ENCODE assay signal across 9 cellular contexts in the genomic region with DNA sequence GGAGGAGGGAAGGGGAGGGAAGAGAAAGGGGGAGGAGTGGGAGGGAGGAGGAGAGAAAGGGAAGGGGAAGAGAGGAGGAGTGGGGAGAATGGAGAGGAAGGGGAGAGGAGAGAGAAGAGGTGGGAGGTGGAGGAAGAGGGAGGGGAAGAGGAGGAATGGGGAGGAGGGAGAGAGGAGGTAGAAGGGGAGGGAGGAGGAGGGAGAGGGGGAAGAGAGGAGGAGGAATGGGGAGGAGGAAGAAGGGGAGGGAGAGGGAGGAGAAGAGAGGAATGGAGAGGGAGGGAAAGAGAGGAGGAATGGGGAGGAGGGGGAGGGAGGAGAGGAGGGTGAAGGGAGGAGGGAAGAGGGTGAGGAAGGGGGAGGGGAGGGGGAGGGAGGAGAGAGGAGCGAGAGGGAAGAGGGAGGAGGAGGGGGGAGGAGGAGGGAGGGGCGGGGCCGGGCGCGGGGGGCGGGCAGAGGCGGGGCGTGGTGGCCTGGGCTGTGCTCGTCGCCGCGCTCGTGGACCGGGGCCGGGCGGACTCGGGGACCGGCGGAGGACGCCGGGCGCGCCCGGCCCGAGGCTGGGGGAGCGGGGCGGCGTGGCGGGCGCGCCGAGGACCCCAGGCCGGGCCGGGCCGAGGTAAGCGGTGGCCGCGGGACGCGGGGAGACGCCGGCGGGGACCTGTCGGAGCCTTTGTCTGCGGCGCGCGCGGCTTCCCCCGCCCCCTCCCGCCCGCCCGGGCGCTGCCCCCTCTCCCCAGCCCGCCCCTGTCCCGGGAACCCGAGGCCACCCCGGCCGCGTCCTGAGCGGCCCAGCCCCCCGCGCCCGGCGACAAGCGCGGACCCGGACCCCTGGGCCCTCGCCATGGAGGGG. TPM values are rescaled to one million over a fixed set of nuclear protein-coding genes. Genes with fewer than 3 reads are reported as not detected.
DNase-seq lines count a peak whose midpoint lies in the region; ATAC-seq and TF ChIP-seq lines count a peak whose summit lies in the region.
"Had no signal": no experiment of that assay in that cellular context is flagged by ENCODE, and none has a peak within 500 bp of the region (broad histone marks: within the 10 kb centered on the region; RNA-seq: fewer than 3 reads in every experiment).

SLC29A4 (plus strand) TSS at position 480 of the 853 bp plus-strand sequence. CDS start 4,874 bp downstream, outside the sequence.

- H3K36me3 ChIP-seq in RWPE2 (ENCODE audit: low read depth) (no peaks in the 10 kb centered on the region), neural cell (ENCODE audit: insufficient read depth, low read length) (no peaks in the 10 kb centered on the region)

- H3K36me3 Mint-ChIP-seq in activated CD4-positive, alpha-beta T cell treated with anti-CD3 and anti-CD28 coated beads, Interleukin-2, amount 10 ng/mL, durations not matched to agents 24 days and 14 days (ENCODE audit: low read depth) = no peaks in the 10 kb centered on the region
- H3K36me3 Mint-ChIP-seq: activated naive CD8-positive, alpha-beta T cell had no signal

- H3K4me2 ChIP-seq in neural cell (ENCODE audit: low read length) = peak within 1 kb of the TSS; percentile 55

- H3K79me2 ChIP-seq in neural cell (replicated peaks; ENCODE audit: insufficient read depth, low read length) = peaks cover 16% of the 10 kb centered on the region

- H3K27me3 ChIP-seq in RWPE2 (ENCODE audit: insufficient read depth, poor library complexity, severe bottlenecking) (no peaks in the 10 kb centered on the region), neural cell (ENCODE audit: insufficient read depth, low read depth, low read length) (no peaks in the 10 kb centered on the region)

- H3K4me3 Mint-ChIP-seq in activated CD4-positive, alpha-beta T cell treated with anti-CD3 and anti-CD28 coated beads, Interleukin-2, amount 10 ng/mL, durations not matched to agents 24 days and 14 days = no peak within 1 kb of the TSS

- H3K4me1 Mint-ChIP-seq in activated CD4-positive, alpha-beta T cell treated with anti-CD3 and anti-CD28 coated beads, Interleukin-2, amount 10 ng/mL, durations not matched to agents 24 days and 14 days = no peaks in the 10 kb centered on the region

- H3K4me3 ChIP-seq in RWPE2 (ENCODE audit: severe bottlenecking) (peak within 1 kb of the TSS; percentile 33), neural cell (ENCODE audit: low read length) (peak within 1 kb of the TSS; percentile 87)

- ATAC-seq in RWPE2 (ENCODE audit: low read depth) (no peak), esophagus mucosa (peak; percentile 51), HG02981 (IDR thresholded peaks at IDR 0.05; ENCODE audit: unreplicated experiment) (no peak), HG02759 (IDR thresholded peaks at IDR 0.05; ENCODE audit: unreplicated experiment) (no peak), HG03439 (IDR thresholded peaks at IDR 0.05; ENCODE audit: unreplicated experiment) (no peak)

- H2AFZ ChIP-seq in neural cell (ENCODE audit: low read depth, low read length) = no peak within 1 kb of the TSS

- no peaks in the 10 kb centered on the region for H3K9me3 ChIP-seq in RWPE2 (ENCODE audit: severe bottlenecking)
- H3K9me3 ChIP-seq in neural cell (ENCODE audit: low read length) = no peaks in the 10 kb centered on the region

- H3K27me3 Mint-ChIP-seq in activated CD4-positive, alpha-beta T cell treated with anti-CD3 and anti-CD28 coated beads, Interleukin-2, amount 10 ng/mL, durations not matched to agents 24 days and 14 days = peaks cover 17% of the 10 kb centered on the region

- DNase-seq in activated CD4-positive, alpha-beta T cell treated with anti-CD3 and anti-CD28 coated beads, Interleukin-2, amount 10 ng/mL, durations not matched to agents 24 days and 14 days = peak; percentile 68
- DNase-seq in activated CD4-positive, alpha-beta T cell treated with anti-CD3 and anti-CD28 coated beads for 4 hours = no peak
- no peak for DNase-seq in RWPE2 (ENCODE audit: low spot score)

- H3K9ac ChIP-seq in neural cell (ENCODE audit: low read length) = peak within 1 kb of the TSS; percentile 82

- no peaks in the 10 kb centered on the region for H3K9me3 Mint-ChIP-seq in activated CD4-positive, alpha-beta T cell treated with anti-CD3 and anti-CD28 coated beads, Interleukin-2, amount 10 ng/mL, durations not matched to agents 24 days and 14 days

- H4K20me1 ChIP-seq in neural cell (ENCODE audit: insufficient read depth) = no peaks in the 10 kb centered on the region

- no peak for TF ChIP-seq EP300 in neural cell (conservative IDR thresholded peaks at IDR 0.05; ENCODE audit: poor library complexity, severe bottlenecking)

- TF ChIP-seq CTCF in RWPE2 (IDR thresholded peaks at IDR 0.05; ENCODE audit: poor library complexity, severe bottlenecking) (no peak), neural cell (IDR thresholded peaks at IDR 0.05; ENCODE audit: poor library complexity, severe bottlenecking) (no peak)

- no peaks in the 10 kb centered on the region for H3K9me2 ChIP-seq in neural cell (ENCODE audit: insufficient read depth, low read length)

- intact Hi-C loops in activated CD4-positive, alpha-beta T cell treated with anti-CD3 and anti-CD28 coated beads, Interleukin-2, amount 10 ng/mL, durations not matched to agents 24 days and 14 days (cut with micrococcal nuclease) = no loop called here

- no peak for TF ChIP-seq RAD21 in neural cell (conservative IDR thresholded peaks at IDR 0.05)

- H3F3A ChIP-seq in neural cell (ENCODE audit: insufficient read depth, low read length, poor library complexity, severe bottlenecking) = no peaks in the 10 kb centered on the region

- no peak within 1 kb of the TSS for H3K27ac ChIP-seq in RWPE2 (ENCODE audit: poor library complexity, severe bottlenecking)
- peak within 1 kb of the TSS; percentile 31 for H3K27ac ChIP-seq in neural cell (ENCODE audit: low read length)

- H3K4me1 ChIP-seq in RWPE2 (ENCODE audit: insufficient read depth, poor library complexity, severe bottlenecking) = no peaks in the 10 kb centered on the region

- H3K27ac Mint-ChIP-seq in activated CD4-positive, alpha-beta T cell treated with anti-CD3 and anti-CD28 coated beads, Interleukin-2, amount 10 ng/mL, durations not matched to agents 24 days and 14 days = no peak within 1 kb of the TSS
- H3K27ac Mint-ChIP-seq: activated naive CD8-positive, alpha-beta T cell had no signal

TF ChIP-seq in neural cell, 6 proteins besides CTCF, POLR2A, EP300 and RAD21:
- TF ChIP-seq POLR2AphosphoS5 (IDR thresholded peaks at IDR 0.05) (peak; percentile 64), SMC3 (conservative IDR thresholded peaks at IDR 0.05; ENCODE audit: poor library complexity) (no peak)

RNA-seq across cellular contexts. Expression of gene SLC29A4, which starts in this region (rescaled TPM):
- 1.1 and 1.8 TPM in 2 replicates for total RNA-seq in activated CD4-positive, alpha-beta T cell treated with anti-CD3 and anti-CD28 coated beads, Interleukin-2, amount 10 ng/mL, durations not matched to agents 24 days and 14 days
- 0.48 TPM for total RNA-seq in esophagus mucosa
- 32.4 and 37.1 TPM in 2 replicates for polyA plus RNA-seq in neural cell
- polyA minus RNA-seq in neural cell = 36.6 and 45.8 TPM in 2 replicates

Comparison
In these comparisons a context has a peak if more than half of its experiments do, and no peak if none do; other contexts are left out.
1. Peak in ATAC-seq in esophagus mucosa; RNA of the gene not detected or under 1 TPM.